ENCODE assay signal across 1 cellular context in genomic region chr2:73982140-73982617, GRCh38.
TF ChIP-seq lines count a peak whose summit lies in the region.

No MANE protein-coding gene starts in this region.

TF ChIP-seq in HepG2, 621 proteins besides CTCF, POLR2A, EP300 and RAD21 (continues in another document):
- 0 out of 2 replicates have a peak, but pooled peaks have one; percentile 12 for TF ChIP-seq SOX13 (IDR thresholded peaks at IDR 0.05)
- TF ChIP-seq SOX13 (CRISPR knock-in tag; conservative IDR thresholded peaks at IDR 0.05 in 1 of 2, IDR thresholded peaks at IDR 0.05 in 1 of 2): no peak
- TF ChIP-seq AKAP8 (CRISPR knock-in tag; IDR thresholded peaks at IDR 0.05): peak; percentile 77
- peak; percentile 9; the same call in 1 of the 2 replicates for TF ChIP-seq PHF8 (CRISPR knock-in tag; IDR thresholded peaks at IDR 0.05)
- no peak for TF ChIP-seq SMAD1 (CRISPR knock-in tag; IDR thresholded peaks at IDR 0.05; ENCODE audit: borderline replicate concordance, low read depth)
- TF ChIP-seq PRDM10 (CRISPR knock-in tag; IDR thresholded peaks at IDR 0.05; ENCODE audit: low read depth): 0 out of 2 replicates have a peak, but pooled peaks have one; percentile 2
- TF ChIP-seq MBD4 (IDR thresholded peaks at IDR 0.05; ENCODE audit: borderline replicate concordance, low read length): no peak
- TF ChIP-seq THAP11 (CRISPR knock-in tag; IDR thresholded peaks at IDR 0.05): no peak
- TF ChIP-seq ARNTL (CRISPR knock-in tag; IDR thresholded peaks at IDR 0.05): no peak
- TF ChIP-seq NR2C2 (CRISPR knock-in tag; IDR thresholded peaks at IDR 0.05; ENCODE audit: borderline replicate concordance): no peak
- no peak for TF ChIP-seq HMGA1 (CRISPR knock-in tag; conservative IDR thresholded peaks at IDR 0.05)
- no peak for TF ChIP-seq ZNF180 (CRISPR knock-in tag; IDR thresholded peaks at IDR 0.05; ENCODE audit: borderline replicate concordance, low read depth)
- 0 out of 2 replicates have a peak, but pooled peaks have one; percentile 6 for TF ChIP-seq PITX1 (CRISPR knock-in tag; IDR thresholded peaks at IDR 0.05)
- TF ChIP-seq RFXANK (CRISPR knock-in tag; IDR thresholded peaks at IDR 0.05): no peak
- 0 out of 2 replicates have a peak, but pooled peaks have one; percentile 1 for TF ChIP-seq ZFP91 (CRISPR knock-in tag; IDR thresholded peaks at IDR 0.05; ENCODE audit: borderline replicate concordance)
- no peak for TF ChIP-seq IKZF1 (IDR thresholded peaks at IDR 0.05)
- TF ChIP-seq ZNF766 (CRISPR knock-in tag; IDR thresholded peaks at IDR 0.05; ENCODE audit: borderline replicate concordance): no peak
- TF ChIP-seq ZBTB21 (CRISPR knock-in tag; IDR thresholded peaks at IDR 0.05): no peak
- peak; percentile 57 for TF ChIP-seq RBM22 (optimal IDR thresholded peaks at IDR 0.05; ENCODE audit: low read length)
- peak; percentile 15 for TF ChIP-seq IKZF4 (CRISPR knock-in tag; IDR thresholded peaks at IDR 0.05; ENCODE audit: borderline replicate concordance, low read depth, not compliant biosample characterization)
- no peak for TF ChIP-seq ARID2 (CRISPR knock-in tag; IDR thresholded peaks at IDR 0.05; ENCODE audit: borderline replicate concordance)
- TF ChIP-seq ZC3H13 (CRISPR knock-in tag; IDR thresholded peaks at IDR 0.05): peak; percentile 74; the same call in 1 of the 2 replicates
- no peak for TF ChIP-seq ZBTB43 (CRISPR knock-in tag; conservative IDR thresholded peaks at IDR 0.05)
- TF ChIP-seq TFAP4 (IDR thresholded peaks at IDR 0.05; ENCODE audit: borderline replicate concordance, low read depth): no peak
- TF ChIP-seq GTF2F1 (IDR thresholded peaks at IDR 0.05; ENCODE audit: low read length): no peak
- no peak for TF ChIP-seq ELF4 (CRISPR knock-in tag; IDR thresholded peaks at IDR 0.05; ENCODE audit: borderline replicate concordance)
- TF ChIP-seq POLR2AphosphoS5 (IDR thresholded peaks at IDR 0.05; ENCODE audit: low read depth, low read length): no peak
- TF ChIP-seq ZNF607 (CRISPR knock-in tag; IDR thresholded peaks at IDR 0.05; ENCODE audit: borderline replicate concordance): no peak
- TF ChIP-seq ZSCAN21 (CRISPR knock-in tag; IDR thresholded peaks at IDR 0.05; ENCODE audit: borderline replicate concordance): no peak
- no peak for TF ChIP-seq HBP1 (CRISPR knock-in tag; IDR thresholded peaks at IDR 0.05; ENCODE audit: low read depth)
- TF ChIP-seq ZNF17 (CRISPR knock-in tag; IDR thresholded peaks at IDR 0.05): no peak
- no peak for TF ChIP-seq CREB1 (IDR thresholded peaks at IDR 0.05)
- TF ChIP-seq CREB1 (CRISPR knock-in tag; IDR thresholded peaks at IDR 0.05): no peak
- no peak for TF ChIP-seq ZNF841 (CRISPR knock-in tag; IDR thresholded peaks at IDR 0.05; ENCODE audit: borderline replicate concordance)
- no peak for TF ChIP-seq E2F5 (CRISPR knock-in tag; conservative IDR thresholded peaks at IDR 0.05)
- no peak for TF ChIP-seq AHDC1 (CRISPR knock-in tag; IDR thresholded peaks at IDR 0.05; ENCODE audit: borderline replicate concordance)
- TF ChIP-seq KLF11 (CRISPR knock-in tag; IDR thresholded peaks at IDR 0.05): no peak
- TF ChIP-seq IRX3 (CRISPR knock-in tag; IDR thresholded peaks at IDR 0.05; ENCODE audit: borderline replicate concordance, low read depth): no peak
- 0 out of 2 replicates have a peak, but pooled peaks have one; percentile 28 for TF ChIP-seq UBTF (CRISPR knock-in tag; IDR thresholded peaks at IDR 0.05)
- TF ChIP-seq ZNF614 (CRISPR knock-in tag; IDR thresholded peaks at IDR 0.05; ENCODE audit: borderline replicate concordance): no peak
- TF ChIP-seq ZSCAN5A (CRISPR knock-in tag; IDR thresholded peaks at IDR 0.05; ENCODE audit: borderline replicate concordance): no peak
- no peak for TF ChIP-seq PHB2 (IDR thresholded peaks at IDR 0.05; ENCODE audit: partially characterized antibody)
- TF ChIP-seq SMARCC2 (IDR thresholded peaks at IDR 0.05): no peak
- no peak for TF ChIP-seq GATAD1 (CRISPR knock-in tag; IDR thresholded peaks at IDR 0.05)
- TF ChIP-seq HOXA5 (CRISPR knock-in tag; IDR thresholded peaks at IDR 0.05): no peak
- TF ChIP-seq NR2F1 (CRISPR knock-in tag; IDR thresholded peaks at IDR 0.05): no peak
- TF ChIP-seq STAG1 (CRISPR knock-in tag; IDR thresholded peaks at IDR 0.05): no peak
- TF ChIP-seq YEATS4 (CRISPR knock-in tag; IDR thresholded peaks at IDR 0.05; ENCODE audit: borderline replicate concordance): no peak
